Comparison of ENCODE assay signal across 9 cellular contexts in the genomic region with DNA sequence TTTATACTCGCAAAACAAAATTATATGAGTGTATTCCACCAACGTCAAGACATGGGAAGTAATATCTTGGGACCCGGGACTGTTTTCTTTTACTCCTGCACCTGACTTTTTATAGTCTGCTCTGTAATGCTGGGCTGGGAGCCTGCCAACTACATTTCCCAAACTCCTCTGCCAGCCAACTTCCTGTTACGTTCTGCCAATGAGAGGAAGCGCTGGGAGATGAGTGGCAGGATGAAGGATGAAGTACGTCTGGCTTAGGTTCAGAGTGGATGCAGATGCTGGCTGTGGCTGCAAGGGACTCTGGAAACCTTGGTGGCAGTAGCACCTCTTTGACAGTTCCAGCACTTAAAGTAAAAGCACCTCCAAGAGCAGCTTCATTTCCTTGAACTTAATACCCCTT. TPM values are rescaled to one million over a fixed set of nuclear protein-coding genes. Genes with fewer than 3 reads are reported as not detected.
DNase-seq lines count a peak whose midpoint lies in the region; ATAC-seq and TF ChIP-seq lines count a peak whose summit lies in the region.
"Had no signal": no experiment of that assay in that cellular context is flagged by ENCODE, and none has a peak within 500 bp of the region (broad histone marks: within the 10 kb centered on the region; RNA-seq: fewer than 3 reads in every experiment).

No MANE protein-coding gene starts in this region.

- H3K27me3 ChIP-seq in lower lobe of right lung (ENCODE audit: low read depth): no peaks in the 10 kb centered on the region
- H3K27me3 ChIP-seq in CD4-positive, alpha-beta memory T cell (ENCODE audit: insufficient read depth, low read length): no peaks in the 10 kb centered on the region

- peak overlapping the region in 2 of 7 donors; percentile 68 to 72 for H3K27ac Mint-ChIP-seq in CD4-positive, alpha-beta memory T cell

- no peak overlapping the region for H3K4me3 ChIP-seq in lower lobe of right lung
- no peak overlapping the region for H3K4me3 ChIP-seq in CD4-positive, alpha-beta memory T cell (ENCODE audit: low read length in 2 of 2)

- peak; percentile 3 for DNase-seq in Caki2 (ENCODE audit: low read depth)
- DNase-seq in Kasumi-1 (lab: John Stamatoyannopoulos, UW): peak; percentile 36 to 46
- peak; percentile 47 for DNase-seq in astrocyte of the hippocampus (ENCODE audit: low read depth, low spot score)
- peak; percentile 44 for DNase-seq in lower lobe of right lung
- no peak for DNase-seq in NCI-H1694 (lab: John Stamatoyannopoulos, UW)
- DNase-seq in CD4-positive, alpha-beta memory T cell: no peak
- DNase-seq: activated gamma-delta T cell had no signal

- no peaks in the 10 kb centered on the region for H3K9me3 Mint-ChIP-seq in CD4-positive, alpha-beta memory T cell

- ATAC-seq in lower lobe of right lung (peak in 1 of 2 donors; percentile 45), GM21360 (IDR thresholded peaks at IDR 0.05; ENCODE audit: unreplicated experiment) (no peak), HG03565 (IDR thresholded peaks at IDR 0.05; ENCODE audit: unreplicated experiment) (no peak)

- POLR2A ChIA-PET in CD4-positive, alpha-beta memory T cell (lab: Charles Lee; ENCODE audit: partially characterized antibody): no interaction called here

- no peak overlapping the region for H3K4me3 Mint-ChIP-seq in CD4-positive, alpha-beta memory T cell

- H3K36me3 ChIP-seq in lower lobe of right lung: peaks cover 77% of the 10 kb centered on the region
- H3K36me3 ChIP-seq in CD4-positive, alpha-beta memory T cell (ENCODE audit: insufficient read depth, low read length): peaks cover 27% of the 10 kb centered on the region

- in situ Hi-C loops in Caki2 (cut with HindIII; ENCODE audit: low pct_unique_long_range_greater_than_20kb, low sequenced_read_pairs): no loop called here

- H3K9me3 ChIP-seq in lower lobe of right lung: no peaks in the 10 kb centered on the region
- no peaks in the 10 kb centered on the region for H3K9me3 ChIP-seq in CD4-positive, alpha-beta memory T cell (ENCODE audit: control insufficient read depth in 1 of 2, low read length in 2 of 2)

- CTCF ChIA-PET in CD4-positive, alpha-beta memory T cell (lab: Charles Lee; ENCODE audit: partially characterized antibody): no interaction called here

- H3K4me1 Mint-ChIP-seq in CD4-positive, alpha-beta memory T cell: peaks cover 19 to 38% (median 23%) of the 10 kb centered on the region in 4 donors

- intact Hi-C loops in lower lobe of right lung (cut with DNase I): no loop called here
- intact Hi-C loops in CD4-positive, alpha-beta memory T cell (cut with micrococcal nuclease): no loop called here

- H3K4me1 ChIP-seq in lower lobe of right lung: peaks cover 6% of the 10 kb centered on the region
- H3K4me1 ChIP-seq in CD4-positive, alpha-beta memory T cell (ENCODE audit: insufficient read depth, low read length): peaks cover 25% of the 10 kb centered on the region

- H3K36me3 Mint-ChIP-seq in CD4-positive, alpha-beta memory T cell: peaks cover 46 to 70% of the 10 kb centered on the region in 2 donors

- no peaks in the 10 kb centered on the region for H3K27me3 Mint-ChIP-seq in CD4-positive, alpha-beta memory T cell

- H3K27ac ChIP-seq in lower lobe of right lung: no peak overlapping the region
- no peak overlapping the region for H3K27ac ChIP-seq in CD4-positive, alpha-beta memory T cell (ENCODE audit: low read depth, low read length)

- TF ChIP-seq CTCF in lower lobe of right lung (IDR thresholded peaks at IDR 0.05): no peak

RNA-seq across cellular contexts. Expression of gene USP24, which starts 59.6 kb away (rescaled TPM):
- 10.7 and 13.0 TPM in 2 replicates for total RNA-seq in Caki2 (2014; rRNA removed; shearing (Covaris generic); ENCODE audit: low replicate concordance)
- 37.6 TPM for total RNA-seq in lower lobe of right lung
- total RNA-seq in CD4-positive, alpha-beta memory T cell: 10 to 100 TPM; 73.2 to 74.2 TPM
- 10 to 100 TPM in 1 of 2 donors, 1 to 10 TPM in 1; 1.6 to 10.9 TPM for polyA plus RNA-seq in CD4-positive, alpha-beta memory T cell

Comparison
In these comparisons a context has a peak if more than half of its experiments do, and no peak if none do; other contexts are left out.
1. DNase-seq: peak in Caki2 (single experiment), Kasumi-1 (2 of 2), astrocyte of the hippocampus (single experiment) and lower lobe of right lung (single experiment); none in NCI-H1694 (single experiment) and CD4-positive, alpha-beta memory T cell (0 of 5).